In genomic region chr12:65778268-65779090, GRCh38 we compare ENCODE assay signal across 16 cellular contexts.
DNase-seq lines count a peak whose midpoint lies in the region; ATAC-seq and TF ChIP-seq lines count a peak whose summit lies in the region.
"Had no signal": no experiment of that assay in that cellular context is flagged by ENCODE, and none has a peak within 500 bp of the region (broad histone marks: within the 10 kb centered on the region; RNA-seq: fewer than 3 reads in every experiment).

No MANE protein-coding gene starts in this region.

- H3K4me1 ChIP-seq in ACC112 (ENCODE audit: control insufficient read depth, insufficient read depth, low read length, unreplicated experiment): peaks cover 14% of the 10 kb centered on the region
- H3K4me1 ChIP-seq: BLaER1 had no signal

- peak overlapping the region; percentile 28 for H3K27ac ChIP-seq in ACC112 (ENCODE audit: low read depth, low read length)
- H3K27ac ChIP-seq: BLaER1, VCaP had no signal

- no peaks in the 10 kb centered on the region for H3K79me2 ChIP-seq in ACC112 (ENCODE audit: control insufficient read depth, insufficient read depth, low read length, unreplicated experiment)

- no peak overlapping the region for H2AFZ ChIP-seq in ACC112 (ENCODE audit: low read length, unreplicated experiment)

- peak; percentile 61 for DNase-seq in HS-5 (ENCODE audit: low read depth)
- peak; percentile 37 to 83 for DNase-seq in cardiac fibroblast (ENCODE audit: low read depth in 2 of 2)
- DNase-seq in kidney glomerular epithelial cell (lab: John Stamatoyannopoulos, UW): peak; percentile 20
- DNase-seq in NCI-H187 (lab: John Stamatoyannopoulos, UW): no peak
- no peak for DNase-seq in activated T-cell treated with anti-CD3 and anti-CD28 coated beads, Interleukin-2, amount 50 U/mL, for 48 hours
- DNase-seq in globus pallidus (ENCODE audit: low spot score): no peak
- DNase-seq: activated T-cell treated with anti-CD3 and anti-CD28 coated beads, Interleukin-2, amount 50 U/mL, for 1 hour; naive thymus-derived CD4-positive, alpha-beta T cell; NCI-H1092 treated with DMSO at 0.1 percent for 48 hours; NCI-H524; stimulated activated CD4-positive, alpha-beta T cell treated with anti-CD3 and anti-CD28 coated beads, Interleukin-12 subunit alpha, Interleukin-12 subunit beta, amount 100 ng/mL, for 4 hours had no signal

- 0 out of 2 replicates have a peak, but pooled peaks cover 2% of the 10 kb centered on the region for H3K36me3 ChIP-seq in ACC112 (ENCODE audit: insufficient read depth, low read length)
- H3K36me3 ChIP-seq: BLaER1 had no signal

- H3K4me3 ChIP-seq in ACC112 (ENCODE audit: low read depth, low read length): peak overlapping the region; percentile 30; the same call in 1 of the 2 replicates
- H3K4me3 ChIP-seq in cardiac fibroblast (replicated peaks in 1 of 2; ENCODE audit: low read depth in 2 of 2, low read length in 2 of 2): no peak overlapping the region
- H3K4me3 ChIP-seq: BLaER1 had no signal

- H3K27me3 ChIP-seq in ACC112 (ENCODE audit: insufficient read depth, low read length): no peaks in the 10 kb centered on the region
- H3K27me3 ChIP-seq: BLaER1 had no signal

- no peak for ATAC-seq in HG03139 (IDR thresholded peaks at IDR 0.05; ENCODE audit: unreplicated experiment)
- ATAC-seq: naive thymus-derived CD4-positive, alpha-beta T cell; Right ventricle myocardium inferior had no signal

- TF ChIP-seq CTCF in cardiac fibroblast (IDR thresholded peaks at IDR 0.05; ENCODE audit: low read depth, low read length): no peak

Comparison
In these comparisons a context has a peak if more than half of its experiments do, and no peak if none do; other contexts are left out.
1. DNase-seq: peak in HS-5 (single experiment), cardiac fibroblast (2 of 2) and kidney glomerular epithelial cell (single experiment); none in NCI-H187 (0 of 2), activated T-cell treated with anti-CD3 and anti-CD28 coated beads, Interleukin-2, amount 50 U/mL, for 48 hours (0 of 2) and globus pallidus (single experiment).